In the genomic region with DNA sequence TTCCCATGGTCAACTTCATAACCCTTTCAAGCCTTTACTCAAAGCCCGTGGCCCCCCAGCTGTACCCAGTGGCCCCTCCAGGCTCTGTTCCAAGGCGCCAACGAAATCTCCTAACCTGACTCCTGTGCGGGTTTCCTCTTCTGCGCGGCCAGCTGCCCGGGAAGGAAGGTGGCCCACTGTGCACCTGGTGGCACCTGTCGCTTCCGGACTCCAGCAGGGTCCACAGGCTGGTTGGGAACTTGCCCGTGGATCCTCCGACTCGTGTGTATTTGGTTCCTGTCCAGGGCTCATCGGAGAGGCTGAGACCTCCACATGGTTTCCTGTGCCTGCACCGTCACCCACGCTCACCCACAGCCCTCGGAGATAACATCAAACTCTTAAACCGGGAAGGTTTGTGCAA, we compare ENCODE assay signal across 33 cellular contexts.
"Had no signal": no experiment of that assay in that cellular context is flagged by ENCODE, and none has a peak within 500 bp of the region (broad histone marks: within the 10 kb centered on the region; RNA-seq: fewer than 3 reads in every experiment).

No MANE protein-coding gene starts in this region.

- H3K4me1 ChIP-seq: adrenal gland, ascending aorta, breast epithelium, esophagus squamous epithelium, gastroesophageal sphincter had no signal

- H3K4me1 Mint-ChIP-seq: activated B cell treated with CpG ODN at 0.5 μM for 24 hours; activated naive CD4-positive, alpha-beta T cell treated with anti-CD3 and anti-CD28 coated beads, Interleukin-2, amount 10 ng/mL, durations not matched to agents 7 days and 5 days; brain; central memory CD8-positive, alpha-beta T cell had no signal

- H3K27me3 Mint-ChIP-seq: activated B cell treated with CpG ODN at 0.5 μM for 24 hours; activated CD8-positive, alpha-beta T cell treated with anti-CD3 and anti-CD28 coated beads for 36 hours; activated naive CD4-positive, alpha-beta T cell treated with anti-CD3 and anti-CD28 coated beads, Interleukin-2, amount 10 ng/mL, durations not matched to agents 7 days and 5 days; activated T-cell treated with anti-CD3 and anti-CD28 coated beads, Interleukin-2, amount 50 U/mL, for 24 hours; central memory CD8-positive, alpha-beta T cell; T-cell had no signal

- H3K27ac ChIP-seq: adrenal gland, ascending aorta, breast epithelium, cardiac muscle cell, epithelial cell of prostate, esophagus squamous epithelium, gastroesophageal sphincter, WERI-Rb-1 had no signal

- H3K9me3 ChIP-seq: adrenal gland, esophagus squamous epithelium had no signal

- H3K27ac Mint-ChIP-seq: activated B cell treated with CpG ODN at 0.5 μM for 24 hours; activated CD8-positive, alpha-beta T cell treated with anti-CD3 and anti-CD28 coated beads for 36 hours; activated naive CD4-positive, alpha-beta T cell treated with anti-CD3 and anti-CD28 coated beads, Interleukin-2, amount 10 ng/mL, durations not matched to agents 7 days and 5 days; activated naive CD4-positive, alpha-beta T cell treated with anti-CD3 and anti-CD28 coated beads, Interleukin-2, amount 50 U/mL, for 72 hours; activated T-cell treated with anti-CD3 and anti-CD28 coated beads, Interleukin-2, amount 50 U/mL, for 24 hours; activated T-cell treated with anti-CD3 and anti-CD28 coated beads, Interleukin-2, amount 50 U/mL, for 72 hours; T-cell; T-helper 1 cell treated with Interleukin-12 subunit alpha and Interleukin-12 subunit beta and Interleukin-4 antibody, amounts not matched to agents 30 μg/mL and 1 μg/mL, for 36 hours had no signal

- ATAC-seq: activated CD4-positive, CD25-positive, alpha-beta regulatory T cell treated with anti-CD3 and anti-CD28 coated beads, Interleukin-2, amount 50 U/mL, for 24 hours; activated CD8-positive, alpha-beta T cell treated with anti-CD3 and anti-CD28 coated beads for 36 hours; activated naive CD4-positive, alpha-beta T cell treated with anti-CD3 and anti-CD28 coated beads, Interleukin-2, amount 50 U/mL, for 72 hours; activated T-cell treated with anti-CD3 and anti-CD28 coated beads, Interleukin-2, amount 50 U/mL, for 72 hours; gastroesophageal sphincter; T-cell had no signal

- H3K36me3 Mint-ChIP-seq: activated naive CD4-positive, alpha-beta T cell treated with anti-CD3 and anti-CD28 coated beads, Interleukin-2, amount 10 ng/mL, durations not matched to agents 7 days and 5 days; activated naive CD4-positive, alpha-beta T cell treated with anti-CD3 and anti-CD28 coated beads, Interleukin-2, amount 50 U/mL, for 72 hours; brain; T-cell had no signal

- H3K36me3 ChIP-seq: adrenal gland, ascending aorta, breast epithelium, cardiac muscle cell, esophagus squamous epithelium, gastroesophageal sphincter, WERI-Rb-1 had no signal

- H3K4me3 Mint-ChIP-seq: activated B cell treated with CpG ODN at 0.5 μM for 24 hours; activated CD8-positive, alpha-beta T cell treated with anti-CD3 and anti-CD28 coated beads for 36 hours; activated naive CD4-positive, alpha-beta T cell treated with anti-CD3 and anti-CD28 coated beads, Interleukin-2, amount 10 ng/mL, durations not matched to agents 7 days and 5 days; activated T-cell treated with anti-CD3 and anti-CD28 coated beads, Interleukin-2, amount 50 U/mL, for 24 hours; activated T-cell treated with anti-CD3 and anti-CD28 coated beads, Interleukin-2, amount 50 U/mL, for 72 hours; brain; central memory CD8-positive, alpha-beta T cell; T-cell; T-helper 1 cell treated with Interleukin-12 subunit alpha and Interleukin-12 subunit beta and Interleukin-4 antibody, amounts not matched to agents 30 μg/mL and 1 μg/mL, for 36 hours had no signal

- H3K4me3 ChIP-seq: adrenal gland, ascending aorta, breast epithelium, cardiac muscle cell, esophagus squamous epithelium, gastroesophageal sphincter had no signal

- H3K9me3 Mint-ChIP-seq: activated CD8-positive, alpha-beta T cell treated with anti-CD3 and anti-CD28 coated beads for 36 hours; activated naive CD4-positive, alpha-beta T cell treated with anti-CD3 and anti-CD28 coated beads, Interleukin-2, amount 10 ng/mL, durations not matched to agents 7 days and 5 days; activated naive CD4-positive, alpha-beta T cell treated with anti-CD3 and anti-CD28 coated beads, Interleukin-2, amount 50 U/mL, for 72 hours; activated T-cell treated with anti-CD3 and anti-CD28 coated beads, Interleukin-2, amount 50 U/mL, for 24 hours; activated T-cell treated with anti-CD3 and anti-CD28 coated beads, Interleukin-2, amount 50 U/mL, for 72 hours; central memory CD8-positive, alpha-beta T cell; T-cell; T-helper 1 cell treated with Interleukin-12 subunit alpha and Interleukin-12 subunit beta and Interleukin-4 antibody, amounts not matched to agents 30 μg/mL and 1 μg/mL, for 36 hours had no signal

- DNase-seq: activated B cell treated with CpG ODN at 0.5 μM for 24 hours; activated CD4-positive, alpha-beta T cell treated with anti-CD3 and anti-CD28 coated beads for 48 hours; activated CD4-positive, alpha-beta T cell treated with anti-CD3 and anti-CD28 coated beads, Interleukin-2, amount 50 U/mL, for 1 hour; activated CD4-positive, alpha-beta T cell treated with anti-CD3 and anti-CD28 coated beads, Interleukin-2, amount 50 U/mL, for 48 hours; activated CD8-positive, alpha-beta memory T cell treated with anti-CD3 and anti-CD28 coated beads, Interleukin-2, amount 50 U/mL, for 48 hours; activated CD8-positive, alpha-beta T cell treated with anti-CD3 and anti-CD28 coated beads for 36 hours; activated gamma-delta T cell; activated naive CD4-positive, alpha-beta T cell; activated naive CD4-positive, alpha-beta T cell treated with anti-CD3 and anti-CD28 coated beads, Interleukin-2, amount 10 ng/mL, durations not matched to agents 7 days and 5 days; activated T-cell treated with anti-CD3 and anti-CD28 coated beads for 4 hours; activated T-cell treated with anti-CD3 and anti-CD28 coated beads, Interleukin-2, amount 50 U/mL, for 24 hours; activated T-cell treated with anti-CD3 and anti-CD28 coated beads, Interleukin-2, amount 50 U/mL, for 72 hours; amygdala; cortex of kidney; dermis blood vessel endothelial cell; effector CD8-positive, alpha-beta T cell; esophagus squamous epithelium; foreskin melanocyte; SW 1271; T-cell; T-helper 9 cell; WERI-Rb-1 had no signal

- H3K27me3 ChIP-seq: adrenal gland, ascending aorta, cardiac muscle cell had no signal
